In the genomic region with DNA sequence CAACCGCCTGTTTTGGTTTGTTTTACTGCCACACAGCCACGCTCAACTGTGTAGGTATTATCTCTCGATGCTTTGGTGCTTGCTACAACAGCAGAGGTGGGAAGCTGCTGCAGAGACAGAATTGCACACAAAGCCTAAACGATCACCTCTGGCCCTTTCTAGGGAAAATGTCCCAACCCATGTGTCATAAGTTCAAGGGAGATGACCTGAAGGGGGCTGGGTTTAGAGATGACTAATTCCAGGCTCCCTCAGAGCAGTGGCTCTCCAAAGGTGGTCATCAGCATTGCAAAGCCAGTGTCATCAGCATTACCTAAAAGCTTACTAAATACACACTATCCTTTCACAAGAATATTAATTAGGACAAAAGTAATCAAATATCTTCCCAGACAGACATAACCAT, we compare ENCODE assay signal across 19 cellular contexts.
"Had no signal": no experiment of that assay in that cellular context is flagged by ENCODE, and none has a peak within 500 bp of the region (broad histone marks: within the 10 kb centered on the region; RNA-seq: fewer than 3 reads in every experiment).

No MANE protein-coding gene starts in this region.

- H3K9me3 ChIP-seq: esophagus muscularis mucosa, thyroid gland had no signal

- H3K4me3 ChIP-seq: cardiac muscle cell, esophagus muscularis mucosa, hepatocyte, lung, thyroid gland had no signal

- H3K27me3 ChIP-seq: cardiac muscle cell, esophagus muscularis mucosa, hepatocyte, thyroid gland had no signal

- H3K27ac Mint-ChIP-seq: activated CD4-positive, alpha-beta memory T cell treated with anti-CD3 and anti-CD28 coated beads for 36 hours; activated naive CD4-positive, alpha-beta T cell treated with anti-CD3 and anti-CD28 coated beads, Interleukin-2, amount 50 U/mL, for 24 hours; dendritic cell treated with granulocyte-macrophage colony-stimulating factor and Interleukin-4, amounts not matched to agents 40 ng/mL and 50 ng/mL, for 4 days; nephron progenitor cell; stimulated activated naive B cell treated with anti-CD40 and anti-IgM and Interleukin-4, amounts not matched to agents 10 μg/mL and 1 μg/mL and 100 μg/mL, for 72 hours had no signal

- H3K4me1 Mint-ChIP-seq: nephron progenitor cell had no signal

- H3K9me3 Mint-ChIP-seq: activated CD4-positive, alpha-beta memory T cell treated with anti-CD3 and anti-CD28 coated beads for 36 hours; activated naive CD4-positive, alpha-beta T cell treated with anti-CD3 and anti-CD28 coated beads, Interleukin-2, amount 50 U/mL, for 24 hours; dendritic cell treated with granulocyte-macrophage colony-stimulating factor and Interleukin-4, amounts not matched to agents 40 ng/mL and 50 ng/mL, for 4 days; nephron progenitor cell; stimulated activated naive B cell treated with anti-CD40 and anti-IgM and Interleukin-4, amounts not matched to agents 10 μg/mL and 1 μg/mL and 100 μg/mL, for 72 hours had no signal

- H3K4me3 Mint-ChIP-seq: activated CD4-positive, alpha-beta memory T cell treated with anti-CD3 and anti-CD28 coated beads for 36 hours; activated naive CD4-positive, alpha-beta T cell treated with anti-CD3 and anti-CD28 coated beads, Interleukin-2, amount 50 U/mL, for 24 hours; dendritic cell treated with granulocyte-macrophage colony-stimulating factor and Interleukin-4, amounts not matched to agents 40 ng/mL and 50 ng/mL, for 4 days; nephron progenitor cell; stimulated activated naive B cell treated with anti-CD40 and anti-IgM and Interleukin-4, amounts not matched to agents 10 μg/mL and 1 μg/mL and 100 μg/mL, for 72 hours had no signal

- H3K4me2 ChIP-seq: hepatocyte had no signal

- H3K27ac ChIP-seq: cardiac muscle cell, esophagus muscularis mucosa, hepatocyte, thyroid gland had no signal

- H2AFZ ChIP-seq: hepatocyte had no signal

- ATAC-seq: left colon; stimulated activated naive B cell treated with anti-CD40 and anti-IgM and Interleukin-4, amounts not matched to agents 10 μg/mL and 1 μg/mL and 100 μg/mL, for 72 hours had no signal

- DNase-seq: activated CD4-positive, alpha-beta memory T cell treated with anti-CD3 and anti-CD28 coated beads for 36 hours; activated effector memory CD4-positive, alpha-beta T cell treated with anti-CD3 and anti-CD28 coated beads, Interleukin-2, amount 50 U/mL, for 16 hours; activated T-cell treated with anti-CD3 and anti-CD28 coated beads, Interleukin-2, amount 50 U/mL, for 1 hour; amniotic stem cell; effector CD8-positive, alpha-beta T cell; left colon; midbrain; nephron progenitor cell; nucleus accumbens; posterior cingulate gyrus; retina; stimulated activated naive B cell treated with anti-CD40 and anti-IgM and Interleukin-4, amounts not matched to agents 10 μg/mL and 1 μg/mL and 100 μg/mL, for 72 hours; thyroid gland had no signal

- H3K27me3 Mint-ChIP-seq: activated CD4-positive, alpha-beta memory T cell treated with anti-CD3 and anti-CD28 coated beads for 36 hours; activated naive CD4-positive, alpha-beta T cell treated with anti-CD3 and anti-CD28 coated beads, Interleukin-2, amount 50 U/mL, for 24 hours; dendritic cell treated with granulocyte-macrophage colony-stimulating factor and Interleukin-4, amounts not matched to agents 40 ng/mL and 50 ng/mL, for 4 days; stimulated activated naive B cell treated with anti-CD40 and anti-IgM and Interleukin-4, amounts not matched to agents 10 μg/mL and 1 μg/mL and 100 μg/mL, for 72 hours had no signal
